Comparison of ENCODE assay signal across 27 cellular contexts in the genomic region with DNA sequence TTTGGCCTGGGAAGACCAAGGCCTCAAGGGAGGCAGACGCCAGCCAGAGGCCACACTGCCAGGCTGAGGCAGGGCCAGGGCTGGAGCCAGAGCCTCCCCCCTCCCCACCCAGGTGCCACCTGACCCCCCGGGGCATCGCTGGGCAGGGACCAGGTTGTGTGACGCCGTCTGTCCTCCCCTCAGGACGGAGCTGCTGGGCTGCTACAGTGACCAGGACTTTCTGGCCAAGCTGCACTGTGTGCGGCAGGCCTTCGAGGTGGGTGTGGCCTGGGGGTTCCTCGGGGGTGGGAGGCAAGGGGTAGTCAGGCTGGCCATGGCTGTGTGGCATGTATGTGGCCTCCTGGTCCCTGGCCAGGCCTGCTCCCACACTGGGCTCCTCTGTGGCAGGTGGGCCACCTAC.
"Had no signal": no experiment of that assay in that cellular context is flagged by ENCODE, and none has a peak within 500 bp of the region (broad histone marks: within the 10 kb centered on the region; RNA-seq: fewer than 3 reads in every experiment).

No MANE protein-coding gene starts in this region.

- DNase-seq: activated CD4-positive, alpha-beta T cell treated with anti-CD3 and anti-CD28 coated beads, Interleukin-2, amount 50 U/mL, for 4 hours; activated CD8-positive, alpha-beta T cell treated with anti-CD3 and anti-CD28 coated beads for 36 hours; activated effector memory CD4-positive, alpha-beta T cell treated with anti-CD3 and anti-CD28 coated beads, Interleukin-2, amount 50 U/mL, for 16 hours; activated naive CD4-positive, alpha-beta T cell; activated naive CD8-positive, alpha-beta T cell treated with anti-CD3 and anti-CD28 coated beads, Interleukin-2, amount 10 ng/mL, durations not matched to agents 7 days and 5 days; activated T-cell treated with anti-CD3 and anti-CD28 coated beads, Interleukin-2, amount 50 U/mL, for 1 hour; activated T-cell treated with anti-CD3 and anti-CD28 coated beads, Interleukin-2, amount 50 U/mL, for 72 hours; amygdala; MM.1S; MV-4-11; NCI-H1092; NCI-H1436 treated with DMSO at 0.1 percent for 48 hours; NCI-H1694 treated with DMSO at 0.1 percent for 48 hours; NCI-H2029; NCI-H345; NCI-H524 treated with DMSO at 0.1 percent for 48 hours; PC-3; Peyer's patch; RPMI8226; SHP77 treated with DMSO at 0.1 percent for 48 hours; SK-N-SH had no signal

- H3K27me3 ChIP-seq: ascending aorta, cardiac muscle cell, Peyer's patch, SJSA1 had no signal

- FAIRE-seq: TTC549 had no signal

- H3K4me1 ChIP-seq: ascending aorta, SJSA1 had no signal

- H3K4me2 ChIP-seq: KMS-11, SK-N-SH had no signal

- ATAC-seq: activated CD8-positive, alpha-beta T cell treated with anti-CD3 and anti-CD28 coated beads for 36 hours; activated T-cell treated with anti-CD3 and anti-CD28 coated beads, Interleukin-2, amount 50 U/mL, for 72 hours; activated T-helper 17 cell treated with anti-CD3 and anti-CD28 coated beads, Interleukin-2, amount 50 U/mL, for 72 hours; PC-3 had no signal

- H3K27ac ChIP-seq: ascending aorta, cardiac muscle cell, KMS-11, Peyer's patch, SJSA1 had no signal

- H3K9me3 ChIP-seq: ascending aorta, Peyer's patch, SJSA1, SK-N-SH had no signal

- H3K9ac ChIP-seq: KMS-11, SK-N-SH had no signal

- H3K4me3 ChIP-seq: ascending aorta, cardiac muscle cell, Peyer's patch, SJSA1 had no signal
